11 cellular contexts compared by ENCODE assay signal in genomic region chr15:84929795-84930371, GRCh38. TPM values are rescaled to one million over a fixed set of nuclear protein-coding genes. Genes with fewer than 3 reads are reported as not detected.
DNase-seq lines count a peak whose midpoint lies in the region; TF ChIP-seq lines count a peak whose summit lies in the region.
"Had no signal": no experiment of that assay in that cellular context is flagged by ENCODE, and none has a peak within 500 bp of the region (broad histone marks: within the 10 kb centered on the region; RNA-seq: fewer than 3 reads in every experiment).

No MANE protein-coding gene starts in this region.

- H3K9me3 Mint-ChIP-seq in MCF 10A (ENCODE audit: unreplicated experiment), result no peaks in the 10 kb centered on the region

- intact Hi-C loops in MCF 10A (cut with micrococcal nuclease), result loop anchor here (2.0 to 5.0 kb wide), 4 partner anchors 85 to 341 kb away; partner anchors contain the start of genes SEC11A and WDR73
- intact Hi-C loops in esophagus squamous epithelium (cut with DNase I), result no loop called here
- intact Hi-C loops in lower leg skin (cut with DNase I; ENCODE audit: low total_unique reads), result loop anchor here (5.0 kb wide), 1 partner anchor 343 kb away; no protein-coding TSS in a partner anchor

- H3K4me1 Mint-ChIP-seq in MCF 10A (ENCODE audit: insufficient read depth, unreplicated experiment), result peaks cover 20% of the 10 kb centered on the region

- no peaks in the 10 kb centered on the region for H3K27me3 ChIP-seq in esophagus squamous epithelium
- H3K27me3 ChIP-seq: MG63 had no signal

- TF ChIP-seq POLR2A in esophagus squamous epithelium (IDR thresholded peaks at IDR 0.05) (no peak), lower leg skin (IDR thresholded peaks at IDR 0.05) (no peak)

- H3K27ac Mint-ChIP-seq in MCF 10A (ENCODE audit: low read depth, unreplicated experiment), result no peak overlapping the region
- H3K27ac Mint-ChIP-seq: activated naive CD8-positive, alpha-beta T cell had no signal

- DNase-seq in Daoy (ENCODE audit: low read depth), result peak; percentile 66
- peak; percentile 96 for DNase-seq in M059J (ENCODE audit: low read depth)
- DNase-seq in MCF 10A (ENCODE audit: unreplicated experiment), result peak; percentile 52
- peak; percentile 90 for DNase-seq in mucosa of gallbladder (ENCODE audit: low spot score)
- no peak for DNase-seq in germinal center (ENCODE audit: low spot score)
- DNase-seq in esophagus squamous epithelium (lab: John Stamatoyannopoulos, UW), result no peak
- no peak for DNase-seq in lower leg skin (ENCODE audit: low spot score in 2 of 2)
- DNase-seq in GF-D8 (lab: John Stamatoyannopoulos, UW), result no peak
- DNase-seq: MG63 had no signal

- 63 to 73% methylated on average over 2 to 3 of the region's 3 CpGs for WGBS in esophagus squamous epithelium, 2 donors
- WGBS in lower leg skin, 2 donors, result 58 to 72% methylated on average over 3 of the region's 3 CpGs

- TF ChIP-seq CTCF in MCF 10A (IDR thresholded peaks at IDR 0.05; ENCODE audit: unreplicated experiment), result no peak
- no peak for TF ChIP-seq CTCF in esophagus squamous epithelium (IDR thresholded peaks at IDR 0.05)
- TF ChIP-seq CTCF in lower leg skin (IDR thresholded peaks at IDR 0.05), result no peak

- H3K27ac ChIP-seq in esophagus squamous epithelium, result peak overlapping the region in 1 of 4 donors; percentile 29

- CTCF ChIA-PET in MCF 10A (lab: Yijun Ruan, JAX), result interaction anchor here (0.6 to 3.8 kb wide), 13 partner anchors 24 to 275 kb away, joined by 3 to 40 read pairs (median 4); partner anchors contain the start of gene WDR73

- POLR2A ChIA-PET in MCF 10A (lab: Yijun Ruan, JAX), result interaction anchor here (0.7 to 1.4 kb wide), 4 partner anchors 214 to 313 kb away, joined by 3 to 4 read pairs (median 4); partner anchors contain the start of genes SEC11A and WDR73

- no peak overlapping the region for H3K4me3 Mint-ChIP-seq in MCF 10A (ENCODE audit: unreplicated experiment)
- H3K4me3 Mint-ChIP-seq: activated naive CD8-positive, alpha-beta T cell had no signal

- no peaks in the 10 kb centered on the region for H3K36me3 Mint-ChIP-seq in MCF 10A (ENCODE audit: insufficient read depth, unreplicated experiment)
- H3K36me3 Mint-ChIP-seq: activated naive CD8-positive, alpha-beta T cell had no signal

- H3K4me1 ChIP-seq in esophagus squamous epithelium, result peaks cover 6 to 25% (median 9%) of the 10 kb centered on the region in 3 donors

- H3K4me3 ChIP-seq in esophagus squamous epithelium (no peak overlapping the region), lower leg skin (ENCODE audit: low read depth, poor library complexity, severe bottlenecking) (no peak overlapping the region)
- H3K4me3 ChIP-seq: MG63 had no signal

- BruUV-seq in MCF 10A (replicated peaks; lab: Mats Ljungman, UMichigan), result no TSS peak

- H3K27me3 Mint-ChIP-seq in MCF 10A (ENCODE audit: insufficient read depth, unreplicated experiment), result no peaks in the 10 kb centered on the region
- H3K27me3 Mint-ChIP-seq: activated naive CD8-positive, alpha-beta T cell had no signal

- H3K9me3 ChIP-seq in esophagus squamous epithelium, result no peaks in the 10 kb centered on the region
- H3K9me3 ChIP-seq: MG63 had no signal

- H3K36me3 ChIP-seq in esophagus squamous epithelium, result no peaks in the 10 kb centered on the region
- H3K36me3 ChIP-seq: MG63 had no signal

RNA-seq across cellular contexts. Expression of gene SLC28A1, which starts 45.4 kb away (rescaled TPM):
- not detected in 2 replicates for total RNA-seq in Daoy (2014; rRNA removed; shearing (Covaris generic))
- total RNA-seq in M059J (2014; rRNA removed; shearing (Covaris generic)), result not detected in 2 replicates
- total RNA-seq in MCF 10A (2022), result not detected in 2 replicates
- total RNA-seq in mucosa of gallbladder, result 2.6 TPM
- not detected for total RNA-seq in esophagus squamous epithelium
- not detected for total RNA-seq in lower leg skin
- total RNA-seq: T-helper 1 cell treated with Interleukin-12 subunit alpha and Interleukin-12 subunit beta and Interleukin-4 antibody, amounts not matched to agents 30 ng/mL and 1 ng/mL, for 36 hours had no signal

RNA-seq across cellular contexts. Expression of gene PDE8A, which starts 51.8 kb away (rescaled TPM):
- total RNA-seq in Daoy (2014; rRNA removed; shearing (Covaris generic)), result 3.7 and 4.9 TPM in 2 replicates
- 25.7 and 31.0 TPM in 2 replicates for total RNA-seq in M059J (2014; rRNA removed; shearing (Covaris generic))
- total RNA-seq in MCF 10A (2022), result 27.3 and 27.4 TPM in 2 replicates
- total RNA-seq in mucosa of gallbladder, result 80.0 TPM
- total RNA-seq in esophagus squamous epithelium, result 10 to 100 TPM; 14.0 to 28.6 (median 22.2) TPM
- 10 to 100 TPM; 14.7 to 23.1 (median 19.4) TPM for total RNA-seq in lower leg skin

Comparison
In these comparisons a context has a peak if more than half of its experiments do, and no peak if none do; other contexts are left out.
1. DNase-seq: peak in Daoy (single experiment), M059J (single experiment), MCF 10A (single experiment) and mucosa of gallbladder (single experiment); none in germinal center (single experiment), esophagus squamous epithelium (single experiment), lower leg skin (0 of 2) and GF-D8 (single experiment).